Comparison of ENCODE assay signal across 24 cellular contexts in genomic region chrX:43643662-43644061, GRCh38. TPM values are rescaled to one million over a fixed set of nuclear protein-coding genes. Genes with fewer than 3 reads are reported as not detected.
DNase-seq lines count a peak whose midpoint lies in the region; ATAC-seq and TF ChIP-seq lines count a peak whose summit lies in the region.
"Had no signal": no experiment of that assay in that cellular context is flagged by ENCODE, and none has a peak within 500 bp of the region (broad histone marks: within the 10 kb centered on the region; RNA-seq: fewer than 3 reads in every experiment).

No MANE protein-coding gene starts in this region.

- peak overlapping the region in 6 of 11 experiments; percentile 25 to 59 (median 42); a peak in 8 of 22 replicates for H3K27ac ChIP-seq in BLaER1 treated with 17β-estradiol and CSF1 and Interleukin-3, amounts not matched to agents 10 nM and 100 nM
- H3K27ac ChIP-seq in PC-9 (peak overlapping the region; percentile 32; the same call in 1 of the 2 replicates), mesodermal cell (ENCODE audit: low read depth, low read length, severe bottlenecking) (peak overlapping the region; percentile 87)
- H3K27ac ChIP-seq: ascending aorta, C4-2B, dorsolateral prefrontal cortex, ovary had no signal

- DNase-seq in PC-9 (no peak), retina (no peak), amygdala (lab: John Stamatoyannopoulos, UW) (no peak), mucosa of descending colon (no peak)
- DNase-seq: Caco-2, DMS79, dorsolateral prefrontal cortex, GF-D8, glutamatergic neuron, NCI-H1105 treated with DMSO at 0.1 percent for 48 hours, NCI-H2081, NCI-H2227 treated with DMSO at 0.1 percent for 48 hours, ovary, RPMI8226, spleen had no signal

- no peaks in the 10 kb centered on the region for H3K79me2 ChIP-seq in PC-9 (ENCODE audit: low read depth)

- CTCF ChIA-PET in PC-9 (lab: Charles Lee): no interaction called here

- peaks cover 27% of the 10 kb centered on the region for H3K4me1 Mint-ChIP-seq in dendritic cell treated with granulocyte-macrophage colony-stimulating factor and Interleukin-4, amounts not matched to agents 40 ng/mL and 50 ng/mL, for 4 days (ENCODE audit: low read depth)
- H3K4me1 Mint-ChIP-seq: activated naive CD4-positive, alpha-beta T cell treated with anti-CD3 and anti-CD28 coated beads, Interleukin-2, amount 50 U/mL, for 24 hours; central memory CD8-positive, alpha-beta T cell had no signal

- no peaks in the 10 kb centered on the region for H3K9me3 ChIP-seq in BLaER1 treated with 17β-estradiol and CSF1 and Interleukin-3, amounts not matched to agents 10 nM and 100 nM (replicated peaks in 1 of 11)
- H3K9me3 ChIP-seq in PC-9 (ENCODE audit: insufficient read depth, low read depth): no peaks in the 10 kb centered on the region
- no peaks in the 10 kb centered on the region for H3K9me3 ChIP-seq in mesodermal cell (ENCODE audit: control insufficient read depth, low read length)
- no peaks in the 10 kb centered on the region for H3K9me3 ChIP-seq in mucosa of descending colon
- H3K9me3 ChIP-seq: ascending aorta, Caco-2, HAP-1, ovary, spleen had no signal

- H3K27ac Mint-ChIP-seq in dendritic cell treated with granulocyte-macrophage colony-stimulating factor and Interleukin-4, amounts not matched to agents 40 ng/mL and 50 ng/mL, for 4 days: peak overlapping the region; percentile 89
- H3K27ac Mint-ChIP-seq: activated naive CD4-positive, alpha-beta T cell treated with anti-CD3 and anti-CD28 coated beads, Interleukin-2, amount 50 U/mL, for 24 hours; T-helper 1 cell treated with Interleukin-12 subunit alpha and Interleukin-12 subunit beta and Interleukin-4 antibody, amounts not matched to agents 30 μg/mL and 1 μg/mL, for 36 hours had no signal

- BruUV-seq in PC-9 (replicated peaks; lab: Mats Ljungman, UMichigan): no TSS peak

- no peaks in the 10 kb centered on the region for H3F3A ChIP-seq in PC-9 (ENCODE audit: insufficient read depth, low read depth)

- H3K9me3 Mint-ChIP-seq in dendritic cell treated with granulocyte-macrophage colony-stimulating factor and Interleukin-4, amounts not matched to agents 40 ng/mL and 50 ng/mL, for 4 days: no peaks in the 10 kb centered on the region
- H3K9me3 Mint-ChIP-seq: activated naive CD4-positive, alpha-beta T cell treated with anti-CD3 and anti-CD28 coated beads, Interleukin-2, amount 50 U/mL, for 24 hours; central memory CD8-positive, alpha-beta T cell; T-helper 1 cell treated with Interleukin-12 subunit alpha and Interleukin-12 subunit beta and Interleukin-4 antibody, amounts not matched to agents 30 μg/mL and 1 μg/mL, for 36 hours had no signal

- intact Hi-C loops in PC-9 (cut with micrococcal nuclease; ENCODE audit: unreplicated experiment) (no loop called here), mucosa of descending colon (cut with DNase I, micrococcal nuclease) (no loop called here)
- intact Hi-C loops in dendritic cell treated with granulocyte-macrophage colony-stimulating factor and Interleukin-4, amounts not matched to agents 40 ng/mL and 50 ng/mL, for 4 days (cut with micrococcal nuclease): loop anchor here (5.0 kb wide), 1 partner anchor 36 kb away; no protein-coding TSS in a partner anchor

- H3K36me3 ChIP-seq in BLaER1 treated with 17β-estradiol and CSF1 and Interleukin-3, amounts not matched to agents 10 nM and 100 nM: no peaks in the 10 kb centered on the region
- H3K36me3 ChIP-seq in PC-9 (ENCODE audit: low read depth) (no peaks in the 10 kb centered on the region), mesodermal cell (ENCODE audit: control insufficient read depth, insufficient read depth, low read length) (no peaks in the 10 kb centered on the region), mucosa of descending colon (ENCODE audit: low read depth) (no peaks in the 10 kb centered on the region)
- H3K36me3 ChIP-seq: ascending aorta, HAP-1, ovary, spleen had no signal

- TF ChIP-seq CTCF in PC-9 (conservative IDR thresholded peaks at IDR 0.05) (no peak), mucosa of descending colon (IDR thresholded peaks at IDR 0.05) (no peak)

- ATAC-seq in mucosa of descending colon: no peak

- no peak overlapping the region for H2AFZ ChIP-seq in PC-9

- H3K4me1 ChIP-seq in BLaER1 treated with 17β-estradiol and CSF1 and Interleukin-3, amounts not matched to agents 10 nM and 100 nM: peaks cover 0 to 35% (median 14%) of the 10 kb centered on the region in 10 experiments; a peak in 12 of 20 replicates
- H3K4me1 ChIP-seq in PC-9 (replicated peaks; ENCODE audit: insufficient read depth): peaks cover 8% of the 10 kb centered on the region; the same call in 1 of the 2 replicates
- peaks cover 8% of the 10 kb centered on the region for H3K4me1 ChIP-seq in mesodermal cell (ENCODE audit: control insufficient read depth, insufficient read depth, low read length, poor library complexity, severe bottlenecking)
- H3K4me1 ChIP-seq in mucosa of descending colon (ENCODE audit: low read depth): no peaks in the 10 kb centered on the region
- H3K4me1 ChIP-seq: spleen had no signal

- peak overlapping the region in 7 of 11 experiments; percentile 4 to 72 (median 60); a peak in 12 of 22 replicates for H3K4me2 ChIP-seq in BLaER1 treated with 17β-estradiol and CSF1 and Interleukin-3, amounts not matched to agents 10 nM and 100 nM
- H3K4me2 ChIP-seq in PC-9: 0 out of 2 replicates have a peak overlapping the region, but pooled peaks have one; percentile 24

- H3K4me3 Mint-ChIP-seq in dendritic cell treated with granulocyte-macrophage colony-stimulating factor and Interleukin-4, amounts not matched to agents 40 ng/mL and 50 ng/mL, for 4 days: peak overlapping the region; percentile 17
- H3K4me3 Mint-ChIP-seq: activated naive CD4-positive, alpha-beta T cell treated with anti-CD3 and anti-CD28 coated beads, Interleukin-2, amount 50 U/mL, for 24 hours; central memory CD8-positive, alpha-beta T cell; T-helper 1 cell treated with Interleukin-12 subunit alpha and Interleukin-12 subunit beta and Interleukin-4 antibody, amounts not matched to agents 30 μg/mL and 1 μg/mL, for 36 hours had no signal

- H3K27me3 Mint-ChIP-seq in dendritic cell treated with granulocyte-macrophage colony-stimulating factor and Interleukin-4, amounts not matched to agents 40 ng/mL and 50 ng/mL, for 4 days: no peaks in the 10 kb centered on the region
- H3K27me3 Mint-ChIP-seq: activated naive CD4-positive, alpha-beta T cell treated with anti-CD3 and anti-CD28 coated beads, Interleukin-2, amount 50 U/mL, for 24 hours; central memory CD8-positive, alpha-beta T cell had no signal

- H3K9me2 ChIP-seq in PC-9 (ENCODE audit: insufficient read depth): no peaks in the 10 kb centered on the region

- POLR2A ChIA-PET in PC-9 (lab: Charles Lee; ENCODE audit: unreplicated experiment): no interaction called here

- H3K9ac ChIP-seq in BLaER1 treated with 17β-estradiol and CSF1 and Interleukin-3, amounts not matched to agents 10 nM and 100 nM: peak overlapping the region in 1 of 11 experiments; percentile 29; a peak in 1 of 22 replicates

- no peak overlapping the region for H3K4me3 ChIP-seq in BLaER1 treated with 17β-estradiol and CSF1 and Interleukin-3, amounts not matched to agents 10 nM and 100 nM
- no peak overlapping the region for H3K4me3 ChIP-seq in PC-9
- H3K4me3 ChIP-seq in mesodermal cell (ENCODE audit: extremely low read depth, insufficient read depth, low read length, poor library complexity, severe bottlenecking): no peak overlapping the region
- no peak overlapping the region for H3K4me3 ChIP-seq in mucosa of descending colon
- H3K4me3 ChIP-seq: ascending aorta, dorsolateral prefrontal cortex, HAP-1, ovary, spleen had no signal

- peaks cover 59 to 81% (median 70%) of the 10 kb centered on the region in 11 experiments for H3K27me3 ChIP-seq in BLaER1 treated with 17β-estradiol and CSF1 and Interleukin-3, amounts not matched to agents 10 nM and 100 nM
- H3K27me3 ChIP-seq in PC-9 (ENCODE audit: insufficient read depth, low read depth): no peaks in the 10 kb centered on the region
- H3K27me3 ChIP-seq: ascending aorta, ovary, spleen had no signal

- no peaks in the 10 kb centered on the region for H4K20me1 ChIP-seq in BLaER1 treated with 17β-estradiol and CSF1 and Interleukin-3, amounts not matched to agents 10 nM and 100 nM
- H4K20me1 ChIP-seq in PC-9 (ENCODE audit: insufficient read depth): no peaks in the 10 kb centered on the region

- no peaks in the 10 kb centered on the region for H3K36me3 Mint-ChIP-seq in dendritic cell treated with granulocyte-macrophage colony-stimulating factor and Interleukin-4, amounts not matched to agents 40 ng/mL and 50 ng/mL, for 4 days (ENCODE audit: low read depth)
- H3K36me3 Mint-ChIP-seq: activated naive CD4-positive, alpha-beta T cell treated with anti-CD3 and anti-CD28 coated beads, Interleukin-2, amount 50 U/mL, for 24 hours had no signal

RNA-seq across cellular contexts. Expression of gene MAOA, which starts 12.4 kb away (rescaled TPM):
- total RNA-seq in PC-9 (2021) (5.0 and 7.4 TPM in 2 replicates), mucosa of descending colon (100 to 1,000 TPM; 270 to 401 (median 390) TPM)
- polyA plus RNA-seq in mesodermal cell (2013, experiment 1 of 2): 5.6 TPM
- 8.7 TPM for polyA plus RNA-seq in mesodermal cell (2013, experiment 2 of 2)

Comparison
In these comparisons a context has a peak if more than half of its experiments do, and no peak if none do; other contexts are left out.
1. H3K27ac ChIP-seq: peak in every context shown above with its lines; median percentile 87 in mesodermal cell; 42 in BLaER1 treated with 17β-estradiol and CSF1 and Interleukin-3, amounts not matched to agents 10 nM and 100 nM; 32 in PC-9.
2. RNA of gene MAOA, which starts 12.4 kb away (total RNA-seq): 270 to 401 TPM in mucosa of descending colon; 5.0 to 7.4 TPM in PC-9; every median in the first group is over 10 times any median in the second.